30 cellular contexts compared by ENCODE assay signal in the genomic region with DNA sequence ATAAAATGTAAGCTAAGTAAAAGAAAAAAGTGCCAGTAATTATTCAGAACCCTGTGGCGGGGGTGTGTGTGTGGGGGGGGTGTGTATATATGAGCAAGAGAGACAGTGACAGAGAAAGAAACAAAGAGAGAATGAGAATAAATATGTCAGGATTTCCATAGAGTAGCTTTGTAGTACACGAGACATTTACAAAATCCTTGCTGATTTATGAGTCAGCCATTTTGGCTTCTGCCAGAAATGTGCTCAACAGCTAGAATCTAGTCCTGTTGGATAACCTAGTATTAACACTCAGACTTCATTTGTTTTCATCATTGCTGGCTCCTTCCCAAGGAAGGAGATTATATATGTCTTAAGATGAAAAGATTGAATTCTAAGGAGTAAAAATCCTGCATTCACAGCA.
DNase-seq lines count a peak whose midpoint lies in the region; ATAC-seq, FAIRE-seq and TF ChIP-seq lines count a peak whose summit lies in the region.
"Had no signal": no experiment of that assay in that cellular context is flagged by ENCODE, and none has a peak within 500 bp of the region (broad histone marks: within the 10 kb centered on the region; RNA-seq: fewer than 3 reads in every experiment).

No MANE protein-coding gene starts in this region.

- H3K27ac ChIP-seq in A673 (ENCODE audit: low read depth, low read length, poor library complexity, severe bottlenecking) (no peak overlapping the region), muscle layer of colon (ENCODE audit: low read depth, low read length) (peak overlapping the region; percentile 16)
- H3K27ac ChIP-seq: BLaER1 treated with 17β-estradiol and CSF1 and Interleukin-3, amounts not matched to agents 10 nM and 100 nM; right lobe of liver; SJCRH30; VCaP had no signal

- peak; percentile 93 for DNase-seq in A673 (ENCODE audit: low spot score)
- no peak for DNase-seq in HEK293T (ENCODE audit: extremely low spot score)
- DNase-seq in left colon, result no peak
- DNase-seq in retina, result no peak
- DNase-seq: activated CD4-positive, alpha-beta T cell treated with anti-CD3 and anti-CD28 coated beads for 48 hours; activated effector memory CD4-positive, alpha-beta T cell treated with Interleukin-2 at 50 U/mL for 16 hours; activated T-cell treated with anti-CD3 and anti-CD28 coated beads, Interleukin-2, amount 50 U/mL, for 1 hour; DMS53; HCEC 1CT; immature natural killer cell; Karpas-422; mesenchymal stem cell; NCI-H1417 treated with DMSO at 0.1 percent for 48 hours; NCI-H2081 treated with DMSO at 0.1 percent for 48 hours; posterior cingulate gyrus; right lobe of liver; RPMI8226; SJCRH30; stimulated activated CD4-positive, alpha-beta T cell treated with anti-CD3 and anti-CD28 coated beads, Interleukin-12 subunit alpha, Interleukin-12 subunit beta, amount 100 ng/mL, for 4 hours; stimulated activated CD4-positive, alpha-beta T cell treated with anti-CD3 and anti-CD28 coated beads, Interleukin-2, amount 100 ng/mL, for 48 hours; T-helper 9 cell; transverse colon had no signal

- peak; percentile 14 for FAIRE-seq in colon (lab: Jason Lieb, UNC)
- FAIRE-seq: GM12892, HepG2 had no signal

- H3K27me3 ChIP-seq in A673 (replicated peaks; ENCODE audit: insufficient read depth, low read depth, low read length, poor library complexity) (peaks cover 3% of the 10 kb centered on the region), muscle layer of colon (ENCODE audit: control insufficient read depth in 1 of 2, insufficient read depth in 2 of 2, low read length in 2 of 2) (no peaks in the 10 kb centered on the region)
- H3K27me3 ChIP-seq: BLaER1 treated with 17β-estradiol and CSF1 and Interleukin-3, amounts not matched to agents 10 nM and 100 nM; right lobe of liver; SJCRH30; transverse colon had no signal

- no peak overlapping the region for H3K9ac ChIP-seq in muscle layer of colon (ENCODE audit: low read length)
- H3K9ac ChIP-seq: BLaER1 treated with 17β-estradiol and CSF1 and Interleukin-3, amounts not matched to agents 10 nM and 100 nM had no signal

- H3K36me3 ChIP-seq in A673 (ENCODE audit: insufficient read depth, low read length, poor library complexity, severe bottlenecking) (no peaks in the 10 kb centered on the region), muscle layer of colon (ENCODE audit: insufficient read depth, low read length) (no peaks in the 10 kb centered on the region)
- H3K36me3 ChIP-seq: BLaER1 treated with 17β-estradiol and CSF1 and Interleukin-3, amounts not matched to agents 10 nM and 100 nM; right lobe of liver; SJCRH30; transverse colon had no signal

- intact Hi-C loops in A673 (cut with micrococcal nuclease; ENCODE audit: unreplicated experiment) (no loop called here), left colon (cut with DNase I, micrococcal nuclease) (no loop called here)

- no peak for ATAC-seq in HG03432 (IDR thresholded peaks at IDR 0.05; ENCODE audit: unreplicated experiment)
- no peak for ATAC-seq in left colon
- ATAC-seq: HepG2, left lobe of liver, right lobe of liver had no signal

- H3K9me3 ChIP-seq in A673 (ENCODE audit: low read depth, low read length, poor library complexity, severe bottlenecking) (no peaks in the 10 kb centered on the region), muscle layer of colon (ENCODE audit: low read length) (no peaks in the 10 kb centered on the region)
- H3K9me3 ChIP-seq: BLaER1 treated with 17β-estradiol and CSF1 and Interleukin-3, amounts not matched to agents 10 nM and 100 nM; right lobe of liver; SJCRH30; transverse colon had no signal

- peaks cover 40% of the 10 kb centered on the region for H3K4me1 ChIP-seq in A673 (ENCODE audit: insufficient read depth, low read length, poor library complexity, severe bottlenecking)
- peaks cover 47% of the 10 kb centered on the region for H3K4me1 ChIP-seq in muscle layer of colon (ENCODE audit: insufficient read depth, low read length)
- H3K4me1 ChIP-seq: BLaER1 treated with 17β-estradiol and CSF1 and Interleukin-3, amounts not matched to agents 10 nM and 100 nM; right lobe of liver; SJCRH30; transverse colon had no signal

- no TSS peak for BruUV-seq in A673 (replicated peaks; lab: Mats Ljungman, UMichigan)

- CTCF ChIA-PET in A673 (lab: Charles Lee) (interaction anchor here (0.5 to 1.4 kb wide), 8 partner anchors 16 to 617 kb away, joined by 3 to 6 read pairs (median 3); no protein-coding TSS in a partner anchor), HEK293T (lab: Yijun Ruan, JAX) (interaction anchor here (0.6 to 0.7 kb wide), 2 partner anchors 35 to 325 kb away, joined by 3 to 5 read pairs; no protein-coding TSS in a partner anchor)

- H3K4me3 ChIP-seq in A673 (ENCODE audit: low read depth, low read length, poor library complexity, severe bottlenecking) (no peak overlapping the region), muscle layer of colon (ENCODE audit: low read depth in 1 of 2, low read length in 2 of 2) (no peak overlapping the region)
- H3K4me3 ChIP-seq: BLaER1 treated with 17β-estradiol and CSF1 and Interleukin-3, amounts not matched to agents 10 nM and 100 nM; right lobe of liver; SJCRH30; transverse colon had no signal

- TF ChIP-seq CTCF in A673 (conservative IDR thresholded peaks at IDR 0.05; ENCODE audit: low read depth, low read length), result no peak

- POLR2A ChIA-PET in A673 (lab: Charles Lee; ENCODE audit: low non-redundant PET) (no interaction called here), HEK293T (lab: Yijun Ruan, JAX) (no interaction called here)

TF ChIP-seq in HEK293T, 16 proteins besides CTCF, POLR2A, EP300 and RAD21:
- no peak for TF ChIP-seq ARNT (IDR thresholded peaks at IDR 0.05)
- peak; percentile 28; the same call in 1 of the 2 replicates for TF ChIP-seq PKNOX1 (IDR thresholded peaks at IDR 0.05)
- TF ChIP-seq CTBP1 (IDR thresholded peaks at IDR 0.05; ENCODE audit: borderline replicate concordance), result no peak
- TF ChIP-seq SUZ12 (IDR thresholded peaks at IDR 0.05), result no peak
- TF ChIP-seq NFRKB (IDR thresholded peaks at IDR 0.05), result no peak
- TF ChIP-seq ZNF384 (IDR thresholded peaks at IDR 0.05), result no peak
- no peak for TF ChIP-seq FOXA1 (IDR thresholded peaks at IDR 0.05)
